17 cellular contexts compared by ENCODE assay signal in the genomic region with DNA sequence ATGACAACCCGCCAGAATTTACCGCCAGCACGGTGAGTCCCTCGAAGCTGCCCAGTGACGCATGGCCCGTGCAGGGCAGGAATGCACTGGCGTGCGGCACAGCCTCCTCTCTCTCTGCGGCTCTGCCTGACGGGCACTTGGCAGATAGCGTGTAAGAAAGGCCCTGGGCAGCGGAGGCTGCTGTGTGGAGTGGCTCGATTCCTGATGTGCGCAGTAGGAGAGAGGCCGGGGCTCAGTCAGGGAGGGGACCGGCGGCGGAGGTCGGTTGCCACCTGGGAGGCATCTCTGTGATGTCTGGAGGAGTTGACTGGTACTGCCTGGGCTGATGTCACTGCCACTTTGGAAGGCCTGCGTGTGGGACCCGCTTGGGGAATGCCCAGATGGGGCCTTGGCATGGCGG.
A peak's percentile ranks its signal among the peaks of the same experiment; 100 is the strongest.
DNase-seq lines count a peak whose midpoint lies in the region; ATAC-seq and TF ChIP-seq lines count a peak whose summit lies in the region.
"Had no signal": no experiment of that assay in that cellular context is flagged by ENCODE, and none has a peak within 500 bp of the region (broad histone marks: within the 10 kb centered on the region; RNA-seq: fewer than 3 reads in every experiment).

No MANE protein-coding gene starts in this region.

- H3K27ac ChIP-seq in right cardiac atrium (ENCODE audit: low read length) (no peak overlapping the region), psoas muscle (no peak overlapping the region)
- H3K27ac ChIP-seq: KMS-11, PC-9 had no signal

- 83% methylated on average over 22 of the region's 22 CpGs for WGBS in right cardiac atrium
- 70 to 83% (median 78%) methylated on average over 22 of the region's 22 CpGs for WGBS in psoas muscle, 3 donors

- H3K4me1 ChIP-seq in right cardiac atrium (ENCODE audit: control insufficient read depth, insufficient read depth, low read length), result no peaks in the 10 kb centered on the region
- H3K4me1 ChIP-seq in psoas muscle, result no peaks in the 10 kb centered on the region

- TF ChIP-seq EP300 in Ishikawa (IDR thresholded peaks at IDR 0.05; ENCODE audit: borderline replicate concordance), result no peak

- H3K27me3 Mint-ChIP-seq in natural killer cell treated with Interleukin-12 subunit alpha and Interleukin-12 subunit beta and Interleukin-15 and Interleukin-18, amount 100 ng/mL, for 72 hours, result peaks cover 2 to 8% of the 10 kb centered on the region in 2 donors

- H3K9me3 ChIP-seq in right cardiac atrium (ENCODE audit: control insufficient read depth, low read length) (no peaks in the 10 kb centered on the region), psoas muscle (no peaks in the 10 kb centered on the region)

- intact Hi-C loops in right cardiac atrium (cut with DNase I), result loop anchor here in 1 of 4 donors (5.0 kb wide), 1 partner anchor 1683 kb away; no protein-coding TSS in a partner anchor
- intact Hi-C loops in psoas muscle (cut with DNase I), result loop anchor here (10.0 kb wide), 2 partner anchors 1680 to 1840 kb away; no protein-coding TSS in a partner anchor

- no peaks in the 10 kb centered on the region for H3K27me3 ChIP-seq in right cardiac atrium (ENCODE audit: control insufficient read depth, insufficient read depth)
- H3K27me3 ChIP-seq in psoas muscle (ENCODE audit: insufficient read depth in 3 of 3, low read length in 2 of 3), result peaks cover 0 to 18% (median 3%) of the 10 kb centered on the region in 3 donors

- no peak for TF ChIP-seq RAD21 in Ishikawa (IDR thresholded peaks at IDR 0.05; ENCODE audit: low read depth)

- H3K4me1 Mint-ChIP-seq in natural killer cell treated with Interleukin-12 subunit alpha and Interleukin-12 subunit beta and Interleukin-15 and Interleukin-18, amount 100 ng/mL, for 72 hours (ENCODE audit: low read depth in 2 of 2), result peaks cover 0 to 4% of the 10 kb centered on the region in 2 donors
- H3K4me1 Mint-ChIP-seq: CD8-positive, alpha-beta memory T cell had no signal

- ATAC-seq in right cardiac atrium (no peak), psoas muscle (peak in 1 of 4 donors; percentile 69)
- no peak for ATAC-seq in natural killer cell treated with Interleukin-12 subunit alpha and Interleukin-12 subunit beta and Interleukin-15 and Interleukin-18, amount 100 ng/mL, for 72 hours

- peaks cover 4% of the 10 kb centered on the region for H3K9me3 Mint-ChIP-seq in natural killer cell treated with Interleukin-12 subunit alpha and Interleukin-12 subunit beta and Interleukin-15 and Interleukin-18, amount 100 ng/mL, for 72 hours
- H3K9me3 Mint-ChIP-seq: CD8-positive, alpha-beta memory T cell had no signal

- TF ChIP-seq CTCF in psoas muscle (IDR thresholded peaks at IDR 0.05), result no peak

- no peaks in the 10 kb centered on the region for H3K36me3 Mint-ChIP-seq in natural killer cell treated with Interleukin-12 subunit alpha and Interleukin-12 subunit beta and Interleukin-15 and Interleukin-18, amount 100 ng/mL, for 72 hours
- H3K36me3 Mint-ChIP-seq: CD8-positive, alpha-beta memory T cell had no signal

- no peaks in the 10 kb centered on the region for H3K36me3 ChIP-seq in psoas muscle (ENCODE audit: insufficient read depth in 1 of 2, low read depth in 1 of 2)

- H3K4me3 ChIP-seq in right cardiac atrium (ENCODE audit: low read length) (no peak overlapping the region), psoas muscle (no peak overlapping the region)
- H3K4me3 ChIP-seq: PC-9 had no signal

- no peak overlapping the region for H3K27ac Mint-ChIP-seq in natural killer cell treated with Interleukin-12 subunit alpha and Interleukin-12 subunit beta and Interleukin-15 and Interleukin-18, amount 100 ng/mL, for 72 hours
- H3K27ac Mint-ChIP-seq: HFFc6 had no signal

- H3K4me3 Mint-ChIP-seq in natural killer cell treated with Interleukin-12 subunit alpha and Interleukin-12 subunit beta and Interleukin-15 and Interleukin-18, amount 100 ng/mL, for 72 hours, result no peak overlapping the region
- H3K4me3 Mint-ChIP-seq: CD8-positive, alpha-beta memory T cell; HFFc6 had no signal

- DNase-seq in Daoy (ENCODE audit: low read depth) (peak; percentile 67), right cardiac atrium (peak in 2 of 3 donors; percentile 19 to 55), psoas muscle (peak; percentile 7 to 37)
- no peak for DNase-seq in activated naive CD4-positive, alpha-beta T cell treated with anti-CD3 and anti-CD28 coated beads, Interleukin-2, amount 50 U/mL, for 16 hours
- no peak for DNase-seq in activated naive CD4-positive, alpha-beta T cell treated with Interleukin-2 at 50 U/mL for 16 hours
- DNase-seq in natural killer cell treated with Interleukin-12 subunit alpha and Interleukin-12 subunit beta and Interleukin-15 and Interleukin-18, amount 100 ng/mL, for 72 hours (ENCODE audit: low spot score), result no peak
- DNase-seq: ACHN; C1 segment of cervical spinal cord; CD8-positive, alpha-beta memory T cell; HFFc6; NCI-H1417 treated with DMSO at 0.1 percent for 48 hours; NCI-H1930; NCI-H226; NCI-H524 treated with DMSO at 0.1 percent for 48 hours; PC-9 had no signal

TF ChIP-seq in Ishikawa, 13 proteins besides CTCF, POLR2A, EP300 and RAD21:
- no peak for TF ChIP-seq TAF1 (IDR thresholded peaks at IDR 0.05; ENCODE audit: low read depth)
- TF ChIP-seq MAX (IDR thresholded peaks at IDR 0.05), result 0 out of 2 replicates have a peak, but pooled peaks have one; percentile 15

Comparison
In these comparisons a context has a peak if more than half of its experiments do, and no peak if none do; other contexts are left out.
1. DNase-seq: peak in Daoy (single experiment), right cardiac atrium (2 of 3) and psoas muscle (2 of 2); none in activated naive CD4-positive, alpha-beta T cell treated with anti-CD3 and anti-CD28 coated beads, Interleukin-2, amount 50 U/mL, for 16 hours (single experiment), activated naive CD4-positive, alpha-beta T cell treated with Interleukin-2 at 50 U/mL for 16 hours (single experiment) and natural killer cell treated with Interleukin-12 subunit alpha and Interleukin-12 subunit beta and Interleukin-15 and Interleukin-18, amount 100 ng/mL, for 72 hours (single experiment).